In genomic region chr2:213923543-213923942, GRCh38 we compare ENCODE assay signal across 30 cellular contexts.
A peak's percentile ranks its signal among the peaks of the same experiment; 100 is the strongest.
DNase-seq lines count a peak whose midpoint lies in the region; ATAC-seq and TF ChIP-seq lines count a peak whose summit lies in the region.
"Had no signal": no experiment of that assay in that cellular context is flagged by ENCODE, and none has a peak within 500 bp of the region (broad histone marks: within the 10 kb centered on the region; RNA-seq: fewer than 3 reads in every experiment).

No MANE protein-coding gene starts in this region.

- H3K9me3 ChIP-seq in upper lobe of left lung (peaks cover 0 to 18% (median 13%) of the 10 kb centered on the region in 4 donors), upper lobe of right lung (peaks cover 15% of the 10 kb centered on the region), MM.1S (replicated peaks; ENCODE audit: insufficient read depth, low read length) (no peaks in the 10 kb centered on the region)
- H3K9me3 ChIP-seq: A549, colonic mucosa had no signal

- no peak for TF ChIP-seq EP300 in upper lobe of left lung (IDR thresholded peaks at IDR 0.05)

- H3F3A ChIP-seq in MM.1S (ENCODE audit: insufficient read depth, low read length): no peaks in the 10 kb centered on the region

- peak; percentile 57 for ATAC-seq in foreskin keratinocyte
- peak; percentile 17 to 40 for ATAC-seq in upper lobe of left lung (ENCODE audit: low FRiP score in 2 of 2)
- no peak for ATAC-seq in upper lobe of right lung
- ATAC-seq: A549; activated T-cell treated with anti-CD3 and anti-CD28 coated beads, Interleukin-2, amount 50 U/mL, for 72 hours; CD8-positive, alpha-beta T cell; left lung; SK-N-SH treated with all-trans-retinoic acid at 6 μM for 48 hours had no signal

- TF ChIP-seq POLR2A in upper lobe of left lung (IDR thresholded peaks at IDR 0.05): no peak

- no peaks in the 10 kb centered on the region for H4K20me1 ChIP-seq in MM.1S (ENCODE audit: insufficient read depth, low read length)

- H3K4me3 ChIP-seq in upper lobe of left lung (no peak overlapping the region), upper lobe of right lung (no peak overlapping the region), MM.1S (ENCODE audit: low read length) (no peak overlapping the region)
- H3K4me3 ChIP-seq: A549, breast epithelium, colonic mucosa, esophagus muscularis mucosa, left lung, smooth muscle cell, vagina had no signal

- H3K36me3 ChIP-seq in upper lobe of left lung: no peaks in the 10 kb centered on the region
- no peaks in the 10 kb centered on the region for H3K36me3 ChIP-seq in upper lobe of right lung
- H3K36me3 ChIP-seq in MM.1S (replicated peaks; ENCODE audit: insufficient read depth, low read length): no peaks in the 10 kb centered on the region
- H3K36me3 ChIP-seq: breast epithelium, colonic mucosa, esophagus muscularis mucosa, left lung, vagina had no signal

- no peak overlapping the region for H2AFZ ChIP-seq in MM.1S (ENCODE audit: low read length)

- intact Hi-C loops in upper lobe of right lung (cut with DNase I): no loop called here

- H3K9ac ChIP-seq in MM.1S (ENCODE audit: low read length): no peak overlapping the region

- no peaks in the 10 kb centered on the region for H3K9me2 ChIP-seq in MM.1S (replicated peaks; ENCODE audit: insufficient read depth, low read length)

- TF ChIP-seq CTCF in foreskin keratinocyte (conservative IDR thresholded peaks at IDR 0.05) (no peak), upper lobe of left lung (IDR thresholded peaks at IDR 0.05) (no peak), upper lobe of right lung (IDR thresholded peaks at IDR 0.05) (no peak), MM.1S (IDR thresholded peaks at IDR 0.05; ENCODE audit: low read length) (no peak)

- H3K27me3 ChIP-seq in foreskin keratinocyte: no peaks in the 10 kb centered on the region
- H3K27me3 ChIP-seq in upper lobe of left lung: no peaks in the 10 kb centered on the region
- no peaks in the 10 kb centered on the region for H3K27me3 ChIP-seq in upper lobe of right lung
- H3K27me3 ChIP-seq in MM.1S (replicated peaks; ENCODE audit: insufficient read depth, low read length): no peaks in the 10 kb centered on the region
- H3K27me3 ChIP-seq: breast epithelium, colonic mucosa, esophagus muscularis mucosa, left lung, vagina had no signal

- H3K27ac ChIP-seq in foreskin keratinocyte: no peak overlapping the region
- H3K27ac ChIP-seq in upper lobe of left lung: no peak overlapping the region
- no peak overlapping the region for H3K27ac ChIP-seq in upper lobe of right lung
- no peak overlapping the region for H3K27ac ChIP-seq in MM.1S (ENCODE audit: low read length)
- H3K27ac ChIP-seq: A549, breast epithelium, colonic mucosa, esophagus muscularis mucosa, HL-60, left lung, vagina had no signal

- H3K4me1 ChIP-seq in foreskin keratinocyte (no peaks in the 10 kb centered on the region), upper lobe of left lung (no peaks in the 10 kb centered on the region), upper lobe of right lung (no peaks in the 10 kb centered on the region), MM.1S (ENCODE audit: low read length) (no peaks in the 10 kb centered on the region)
- H3K4me1 ChIP-seq: A549, breast epithelium, colonic mucosa, esophagus muscularis mucosa, left lung, vagina had no signal

- DNase-seq in NCI-H2171 treated with DMSO at 0.1 percent for 48 hours (lab: John Stamatoyannopoulos, UW): peak; percentile 26
- DNase-seq in NCI-H2171 (lab: John Stamatoyannopoulos, UW): no peak
- peak; percentile 95 for DNase-seq in NCI-H69 (lab: John Stamatoyannopoulos, UW)
- DNase-seq in foreskin keratinocyte: no peak
- no peak for DNase-seq in upper lobe of left lung
- no peak for DNase-seq in upper lobe of right lung
- no peak for DNase-seq in NCI-H1048 (lab: John Stamatoyannopoulos, UW)
- DNase-seq in MM.1S: no peak
- DNase-seq: activated CD4-positive, alpha-beta T cell treated with anti-CD3 and anti-CD28 coated beads, Interleukin-2, amount 10 ng/mL, durations not matched to agents 7 days and 5 days; activated naive CD4-positive, alpha-beta T cell treated with Interleukin-2 at 50 U/mL for 16 hours; activated T-cell treated with anti-CD3 and anti-CD28 coated beads, Interleukin-2, amount 50 U/mL, for 72 hours; CD8-positive, alpha-beta T cell; colonic mucosa; DMS79; effector memory CD4-positive, alpha-beta T cell; immature natural killer cell; naive B cell; NCI-H1105; NCI-H446 treated with DMSO at 0.1 percent for 48 hours; nucleus accumbens; stimulated activated CD4-positive, alpha-beta T cell treated with anti-CD3 and anti-CD28 coated beads, Interleukin-2, amount 100 ng/mL, for 24 hours; T-helper 2 cell had no signal

- H3K79me2 ChIP-seq in MM.1S (ENCODE audit: low read length): no peaks in the 10 kb centered on the region

- H3K4me2 ChIP-seq in MM.1S (ENCODE audit: low read depth, low read length): no peak overlapping the region
- H3K4me2 ChIP-seq: A549, smooth muscle cell had no signal

- WGBS in upper lobe of left lung, 2 donors: 76 to 89% methylated on average over 2 to 3 of the region's 3 CpGs

Comparison
In these comparisons a context has a peak if more than half of its experiments do, and no peak if none do; other contexts are left out.
1. DNase-seq: peak in NCI-H2171 treated with DMSO at 0.1 percent for 48 hours (single experiment) and NCI-H69 (single experiment); none in NCI-H2171 (single experiment), foreskin keratinocyte (0 of 2), upper lobe of left lung (0 of 2), upper lobe of right lung (single experiment), NCI-H1048 (single experiment) and MM.1S (single experiment).